Comparison of ENCODE assay signal across 8 cellular contexts in the genomic region with DNA sequence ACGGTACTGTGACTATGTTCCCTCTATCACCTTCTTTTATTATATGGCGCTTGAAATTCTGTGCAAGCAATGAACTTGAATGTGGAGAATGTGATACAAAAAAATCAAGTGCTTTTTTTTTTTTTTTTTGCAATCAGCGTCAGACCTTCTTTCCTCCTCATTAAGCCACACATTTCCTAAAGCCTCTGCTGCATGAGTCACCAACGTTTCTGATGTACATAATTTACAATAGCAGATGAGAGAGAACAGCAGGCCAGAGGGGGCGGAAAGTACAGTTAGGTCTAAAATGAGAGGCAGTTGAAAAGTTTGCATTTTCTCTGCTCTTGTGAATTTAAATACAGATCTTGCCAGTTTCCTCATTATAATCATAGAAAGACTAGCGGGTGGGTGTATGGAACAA.
DNase-seq lines count a peak whose midpoint lies in the region; ATAC-seq and TF ChIP-seq lines count a peak whose summit lies in the region.

No MANE protein-coding gene starts in this region.

- H3K36me3 ChIP-seq in thymus (ENCODE audit: control insufficient read depth, insufficient read depth) = no peaks in the 10 kb centered on the region

- 10% methylated on average over 6 of the region's 6 CpGs for WGBS in thymus

- no peaks in the 10 kb centered on the region for H3K27me3 ChIP-seq in thymus (ENCODE audit: control insufficient read depth, insufficient read depth)

- no peaks in the 10 kb centered on the region for H3K27me3 Mint-ChIP-seq in activated CD4-positive, alpha-beta T cell treated with anti-CD3 and anti-CD28 coated beads, Interleukin-2, amount 10 ng/mL, durations not matched to agents 7 days and 5 days

- TF ChIP-seq CTCF in AG10803 (conservative IDR thresholded peaks at IDR 0.05; ENCODE audit: low read length) (no peak), foreskin fibroblast (IDR thresholded peaks at IDR 0.05; ENCODE audit: low read depth, low read length) (no peak)

- no peak for ATAC-seq in GM21526 (IDR thresholded peaks at IDR 0.05; ENCODE audit: low FRiP score, unreplicated experiment)

- H3K4me3 ChIP-seq in AG10803 (ENCODE audit: low read length) (no peak overlapping the region), foreskin fibroblast (ENCODE audit: low read depth in 1 of 2, low read length in 2 of 2) (no peak overlapping the region), thymus (ENCODE audit: low read length) (no peak overlapping the region)

- no peaks in the 10 kb centered on the region for H3K9me3 ChIP-seq in thymus (ENCODE audit: control insufficient read depth)

- DNase-seq in AG10803 (ENCODE audit: low read depth) (peak; percentile 76), KG1 (lab: John Stamatoyannopoulos, UW) (peak; percentile 86), foreskin fibroblast (peak; percentile 79 to 85), NCI-H2107 (lab: John Stamatoyannopoulos, UW) (no peak), GM19240 (ENCODE audit: insufficient read length, low spot score) (no peak)
- peak; percentile 62 for DNase-seq in activated CD4-positive, alpha-beta T cell treated with anti-CD3 and anti-CD28 coated beads, Interleukin-2, amount 10 ng/mL, durations not matched to agents 7 days and 5 days

- peak overlapping the region; percentile 26 for H3K4me3 Mint-ChIP-seq in activated CD4-positive, alpha-beta T cell treated with anti-CD3 and anti-CD28 coated beads, Interleukin-2, amount 10 ng/mL, durations not matched to agents 7 days and 5 days

- H3K9me3 Mint-ChIP-seq in activated CD4-positive, alpha-beta T cell treated with anti-CD3 and anti-CD28 coated beads, Interleukin-2, amount 10 ng/mL, durations not matched to agents 7 days and 5 days = peaks cover 12% of the 10 kb centered on the region

- POLR2A ChIA-PET in activated CD4-positive, alpha-beta T cell treated with anti-CD3 and anti-CD28 coated beads, Interleukin-2, amount 10 ng/mL, durations not matched to agents 7 days and 5 days (lab: Charles Lee) = no interaction called here

- peak overlapping the region; percentile 83 for H3K27ac ChIP-seq in thymus (ENCODE audit: low read depth)

- H3K4me1 Mint-ChIP-seq in activated CD4-positive, alpha-beta T cell treated with anti-CD3 and anti-CD28 coated beads, Interleukin-2, amount 10 ng/mL, durations not matched to agents 7 days and 5 days = peaks cover 54% of the 10 kb centered on the region

- peak overlapping the region; percentile 88 for H3K27ac Mint-ChIP-seq in activated CD4-positive, alpha-beta T cell treated with anti-CD3 and anti-CD28 coated beads, Interleukin-2, amount 10 ng/mL, durations not matched to agents 7 days and 5 days

- CTCF ChIA-PET in activated CD4-positive, alpha-beta T cell treated with anti-CD3 and anti-CD28 coated beads, Interleukin-2, amount 10 ng/mL, durations not matched to agents 7 days and 5 days (lab: Charles Lee) = interaction anchor here (1.0 to 2.3 kb wide), 4 partner anchors 8 to 37 kb away, joined by 3 to 10 read pairs (median 8); no protein-coding TSS in a partner anchor

- peaks cover 5% of the 10 kb centered on the region for H3K4me1 ChIP-seq in thymus (ENCODE audit: control insufficient read depth, insufficient read depth, low read length)

- peaks cover 18% of the 10 kb centered on the region for H3K36me3 Mint-ChIP-seq in activated CD4-positive, alpha-beta T cell treated with anti-CD3 and anti-CD28 coated beads, Interleukin-2, amount 10 ng/mL, durations not matched to agents 7 days and 5 days (ENCODE audit: low read depth)

Comparison
In these comparisons a context has a peak if more than half of its experiments do, and no peak if none do; other contexts are left out.
1. DNase-seq: peak in AG10803 (single experiment), KG1 (single experiment), activated CD4-positive, alpha-beta T cell treated with anti-CD3 and anti-CD28 coated beads, Interleukin-2, amount 10 ng/mL, durations not matched to agents 7 days and 5 days (single experiment) and foreskin fibroblast (2 of 2); none in NCI-H2107 (single experiment) and GM19240 (single experiment).